ENCODE assay signal across 9 cellular contexts in genomic region chr9:1120500-1120899, GRCh38.
"Had no signal": no experiment of that assay in that cellular context is flagged by ENCODE, and none has a peak within 500 bp of the region (broad histone marks: within the 10 kb centered on the region; RNA-seq: fewer than 3 reads in every experiment).

No MANE protein-coding gene starts in this region.

- FAIRE-seq: HepG2 had no signal

- H3K4me1 ChIP-seq: HAP-1 had no signal

- DNase-seq: GOT3, H7, HFFc6, KBM-7 had no signal

- H3K4me3 Mint-ChIP-seq: HFFc6, IgD-negative memory B cell had no signal

- ATAC-seq: HCT116, HepG2 had no signal

- H3K36me3 ChIP-seq: HAP-1 had no signal

- H3K27ac Mint-ChIP-seq: HFFc6, IgD-negative memory B cell had no signal

- H3K4me1 Mint-ChIP-seq: IgD-negative memory B cell had no signal

- H3K9me3 ChIP-seq: HAP-1 had no signal

- H3K4me3 ChIP-seq: HAP-1 had no signal

- H3K36me3 Mint-ChIP-seq: IgD-negative memory B cell had no signal

- H3K27ac ChIP-seq: HL-60 had no signal
